ENCODE assay signal across 1 cellular context in genomic region chr20:50460608-50461268, GRCh38.
A peak's percentile ranks its signal among the peaks of the same experiment; 100 is the strongest.
TF ChIP-seq lines count a peak whose summit lies in the region.

No MANE protein-coding gene starts in this region.

TF ChIP-seq in HepG2, 621 proteins besides CTCF, POLR2A, EP300 and RAD21 (continued from another document and continues in another):
- TF ChIP-seq TCF7L2 (IDR thresholded peaks at IDR 0.05; ENCODE audit: low read depth, low read length) = no peak
- no peak for TF ChIP-seq ZNF136 (CRISPR knock-in tag; IDR thresholded peaks at IDR 0.05; ENCODE audit: low read depth)
- TF ChIP-seq HNRNPUL1 (IDR thresholded peaks at IDR 0.05; ENCODE audit: low read depth, low read length) = no peak
- TF ChIP-seq REL (CRISPR knock-in tag; conservative IDR thresholded peaks at IDR 0.05) = no peak
- peak; percentile 94 for TF ChIP-seq TBX2 (CRISPR knock-in tag; IDR thresholded peaks at IDR 0.05; ENCODE audit: borderline replicate concordance)
- TF ChIP-seq FOXM1 (CRISPR knock-in tag; IDR thresholded peaks at IDR 0.05) = no peak
- TF ChIP-seq, protein P1, sequence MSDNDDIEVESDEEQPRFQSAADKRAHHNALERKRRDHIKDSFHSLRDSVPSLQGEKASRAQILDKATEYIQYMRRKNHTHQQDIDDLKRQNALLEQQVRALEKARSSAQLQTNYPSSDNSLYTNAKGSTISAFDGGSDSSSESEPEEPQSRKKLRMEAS (IDR thresholded peaks at IDR 0.05) = peak; percentile 70; the same call in 1 of the 2 replicates
- no peak for TF ChIP-seq RBM22 (optimal IDR thresholded peaks at IDR 0.05; ENCODE audit: low read length)
- TF ChIP-seq RFX3 (CRISPR knock-in tag; IDR thresholded peaks at IDR 0.05) = no peak
- no peak for TF ChIP-seq ZNF577 (CRISPR knock-in tag; IDR thresholded peaks at IDR 0.05; ENCODE audit: borderline replicate concordance, low read depth)
- TF ChIP-seq FOXJ3 (CRISPR knock-in tag; IDR thresholded peaks at IDR 0.05; ENCODE audit: borderline replicate concordance) = peak; percentile 63; the same call in 1 of the 2 replicates
- no peak for TF ChIP-seq RORA (CRISPR knock-in tag; IDR thresholded peaks at IDR 0.05)
- TF ChIP-seq ZNF318 (CRISPR knock-in tag; IDR thresholded peaks at IDR 0.05) = no peak
- no peak for TF ChIP-seq MBD4 (IDR thresholded peaks at IDR 0.05; ENCODE audit: borderline replicate concordance, low read length)
- peak; percentile 63; the same call in 1 of the 2 replicates for TF ChIP-seq ZNF143 (CRISPR knock-in tag; IDR thresholded peaks at IDR 0.05)
- TF ChIP-seq TERF1 (CRISPR knock-in tag; IDR thresholded peaks at IDR 0.05) = no peak
- peak; percentile 79; the same call in 1 of the 2 replicates for TF ChIP-seq ZNF792 (CRISPR knock-in tag; IDR thresholded peaks at IDR 0.05)
- no peak for TF ChIP-seq SRSF9 (IDR thresholded peaks at IDR 0.05; ENCODE audit: borderline replicate concordance, insufficient read depth, low read depth, low read length, poor library complexity, severe bottlenecking)
- TF ChIP-seq HMG20B (CRISPR knock-in tag; conservative IDR thresholded peaks at IDR 0.05) = peak; percentile 72
- no peak for TF ChIP-seq FOXK2 (IDR thresholded peaks at IDR 0.05)
- 0 out of 2 replicates have a peak, but pooled peaks have one; percentile 8 for TF ChIP-seq FUBP1 (CRISPR knock-in tag; IDR thresholded peaks at IDR 0.05; ENCODE audit: borderline replicate concordance)
- 0 out of 2 replicates have a peak, but pooled peaks have one; percentile 35 for TF ChIP-seq GZF1 (CRISPR knock-in tag; IDR thresholded peaks at IDR 0.05)
- 0 out of 2 replicates have a peak, but pooled peaks have one; percentile 51 for TF ChIP-seq DR1 (CRISPR knock-in tag; IDR thresholded peaks at IDR 0.05)
- peak; percentile 55; the same call in 1 of the 2 replicates for TF ChIP-seq ZNF709 (CRISPR knock-in tag; IDR thresholded peaks at IDR 0.05)
- TF ChIP-seq, protein P2, sequence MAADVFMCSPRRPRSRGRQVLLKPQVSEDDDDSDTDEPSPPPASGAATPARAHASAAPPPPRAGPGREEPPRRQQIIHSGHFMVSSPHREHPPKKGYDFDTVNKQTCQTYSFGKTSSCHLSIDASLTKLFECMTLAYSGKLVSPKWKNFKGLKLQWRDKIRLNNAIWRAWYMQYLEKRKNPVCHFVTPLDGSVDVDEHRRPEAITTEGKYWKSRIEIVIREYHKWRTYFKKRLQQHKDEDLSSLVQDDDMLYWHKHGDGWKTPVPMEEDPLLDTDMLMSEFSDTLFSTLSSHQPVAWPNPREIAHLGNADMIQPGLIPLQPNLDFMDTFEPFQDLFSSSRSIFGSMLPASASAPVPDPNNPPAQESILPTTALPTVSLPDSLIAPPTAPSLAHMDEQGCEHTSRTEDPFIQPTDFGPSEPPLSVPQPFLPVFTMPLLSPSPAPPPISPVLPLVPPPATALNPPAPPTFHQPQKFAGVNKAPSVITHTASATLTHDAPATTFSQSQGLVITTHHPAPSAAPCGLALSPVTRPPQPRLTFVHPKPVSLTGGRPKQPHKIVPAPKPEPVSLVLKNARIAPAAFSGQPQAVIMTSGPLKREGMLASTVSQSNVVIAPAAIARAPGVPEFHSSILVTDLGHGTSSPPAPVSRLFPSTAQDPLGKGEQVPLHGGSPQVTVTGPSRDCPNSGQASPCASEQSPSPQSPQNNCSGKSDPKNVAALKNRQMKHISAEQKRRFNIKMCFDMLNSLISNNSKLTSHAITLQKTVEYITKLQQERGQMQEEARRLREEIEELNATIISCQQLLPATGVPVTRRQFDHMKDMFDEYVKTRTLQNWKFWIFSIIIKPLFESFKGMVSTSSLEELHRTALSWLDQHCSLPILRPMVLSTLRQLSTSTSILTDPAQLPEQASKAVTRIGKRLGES (CRISPR knock-in tag; IDR thresholded peaks at IDR 0.05; ENCODE audit: borderline replicate concordance) = no peak; the same call in 1 of the 2 replicates
- peak; percentile 42; the same call in 1 of the 2 replicates for TF ChIP-seq RFXAP (CRISPR knock-in tag; IDR thresholded peaks at IDR 0.05; ENCODE audit: borderline replicate concordance)
- 0 out of 2 replicates have a peak, but pooled peaks have one; percentile 59 for TF ChIP-seq ADNP (CRISPR knock-in tag; IDR thresholded peaks at IDR 0.05)
- no peak for TF ChIP-seq SOX13 (IDR thresholded peaks at IDR 0.05)
- peak in 1 of 2 experiments; percentile 63; a peak in 2 of 4 replicates for TF ChIP-seq SOX13 (CRISPR knock-in tag; conservative IDR thresholded peaks at IDR 0.05 in 1 of 2, IDR thresholded peaks at IDR 0.05 in 1 of 2)
- peak; percentile 98 for TF ChIP-seq ZNF687 (CRISPR knock-in tag; IDR thresholded peaks at IDR 0.05)
- TF ChIP-seq DDIT3 (CRISPR knock-in tag; IDR thresholded peaks at IDR 0.05) = no peak
- TF ChIP-seq NFE2L2 (IDR thresholded peaks at IDR 0.05; ENCODE audit: low read length) = no peak
- TF ChIP-seq, protein P3, sequence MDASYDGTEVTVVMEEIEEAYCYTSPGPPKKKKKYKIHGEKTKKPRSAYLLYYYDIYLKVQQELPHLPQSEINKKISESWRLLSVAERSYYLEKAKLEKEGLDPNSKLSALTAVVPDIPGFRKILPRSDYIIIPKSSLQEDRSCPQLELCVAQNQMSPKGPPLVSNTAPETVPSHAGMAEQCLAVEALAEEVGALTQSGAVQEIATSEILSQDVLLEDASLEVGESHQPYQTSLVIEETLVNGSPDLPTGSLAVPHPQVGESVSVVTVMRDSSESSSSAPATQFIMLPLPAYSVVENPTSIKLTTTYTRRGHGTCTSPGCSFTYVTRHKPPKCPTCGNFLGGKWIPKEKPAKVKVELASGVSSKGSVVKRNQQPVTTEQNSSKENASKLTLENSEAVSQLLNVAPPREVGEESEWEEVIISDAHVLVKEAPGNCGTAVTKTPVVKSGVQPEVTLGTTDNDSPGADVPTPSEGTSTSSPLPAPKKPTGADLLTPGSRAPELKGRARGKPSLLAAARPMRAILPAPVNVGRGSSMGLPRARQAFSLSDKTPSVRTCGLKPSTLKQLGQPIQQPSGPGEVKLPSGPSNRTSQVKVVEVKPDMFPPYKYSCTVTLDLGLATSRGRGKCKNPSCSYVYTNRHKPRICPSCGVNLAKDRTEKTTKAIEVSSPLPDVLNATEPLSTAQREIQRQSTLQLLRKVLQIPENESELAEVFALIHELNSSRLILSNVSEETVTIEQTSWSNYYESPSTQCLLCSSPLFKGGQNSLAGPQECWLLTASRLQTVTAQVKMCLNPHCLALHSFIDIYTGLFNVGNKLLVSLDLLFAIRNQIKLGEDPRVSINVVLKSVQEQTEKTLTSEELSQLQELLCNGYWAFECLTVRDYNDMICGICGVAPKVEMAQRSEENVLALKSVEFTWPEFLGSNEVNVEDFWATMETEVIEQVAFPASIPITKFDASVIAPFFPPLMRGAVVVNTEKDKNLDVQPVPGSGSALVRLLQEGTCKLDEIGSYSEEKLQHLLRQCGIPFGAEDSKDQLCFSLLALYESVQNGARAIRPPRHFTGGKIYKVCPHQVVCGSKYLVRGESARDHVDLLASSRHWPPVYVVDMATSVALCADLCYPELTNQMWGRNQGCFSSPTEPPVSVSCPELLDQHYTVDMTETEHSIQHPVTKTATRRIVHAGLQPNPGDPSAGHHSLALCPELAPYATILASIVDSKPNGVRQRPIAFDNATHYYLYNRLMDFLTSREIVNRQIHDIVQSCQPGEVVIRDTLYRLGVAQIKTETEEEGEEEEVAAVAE (CRISPR knock-in tag; IDR thresholded peaks at IDR 0.05; ENCODE audit: borderline replicate concordance) = no peak
- TF ChIP-seq ZNF7 (CRISPR knock-in tag; IDR thresholded peaks at IDR 0.05) = no peak
